ENCODE assay signal across 13 cellular contexts in genomic region chr15:93987068-93987467, GRCh38.
A peak's percentile ranks its signal among the peaks of the same experiment; 100 is the strongest.
DNase-seq lines count a peak whose midpoint lies in the region; ATAC-seq lines count a peak whose summit lies in the region.
"Had no signal": no experiment of that assay in that cellular context is flagged by ENCODE, and none has a peak within 500 bp of the region (broad histone marks: within the 10 kb centered on the region; RNA-seq: fewer than 3 reads in every experiment).

No MANE protein-coding gene starts in this region.

- H3K4me1 Mint-ChIP-seq in activated T-helper 1 cell treated with anti-CD3 and anti-CD28 coated beads, Interleukin-12 subunit alpha, Interleukin-12 subunit beta, Interleukin-2, Interleukin-4 antibody, amounts not matched to agents 30 ng/mL and 10 ng/mL and 1 ng/mL, durations not matched to agents 14 hours and 24 hours and 36 hours (ENCODE audit: low read depth): peaks cover 22% of the 10 kb centered on the region

- DNase-seq in NK-92 treated with Interleukin-12 subunit alpha and Interleukin-12 subunit beta, amount 100 ng/mL, for 24 hours (lab: John Stamatoyannopoulos, UW): peak; percentile 45
- DNase-seq in NK-92 (lab: John Stamatoyannopoulos, UW; ENCODE audit: unreplicated experiment): no peak
- peak; percentile 23 for DNase-seq in activated T-helper 1 cell treated with anti-CD3 and anti-CD28 coated beads, Interleukin-12 subunit alpha, Interleukin-12 subunit beta, Interleukin-2, Interleukin-4 antibody, amounts not matched to agents 30 ng/mL and 10 ng/mL and 1 ng/mL, durations not matched to agents 14 hours and 24 hours and 36 hours (ENCODE audit: low spot score)
- peak in 2 of 3 experiments; percentile 1 to 17 for DNase-seq in stimulated activated CD4-positive, alpha-beta T cell treated with anti-CD3 and anti-CD28 coated beads, TNF-alpha, amount 100 ng/mL, for 24 hours (ENCODE audit: low read depth in 3 of 3)
- no peak for DNase-seq in NCI-H1048 (lab: John Stamatoyannopoulos, UW)
- DNase-seq in globus pallidus (ENCODE audit: low spot score): no peak
- no peak for DNase-seq in NCI-H2196 treated with DMSO at 0.1 percent for 48 hours (lab: John Stamatoyannopoulos, UW; ENCODE audit: unreplicated experiment)
- DNase-seq: DMS53, NCI-H1105 treated with DMSO at 0.1 percent for 48 hours, NCI-H774 had no signal

- no peaks in the 10 kb centered on the region for H3K36me3 Mint-ChIP-seq in activated T-helper 1 cell treated with anti-CD3 and anti-CD28 coated beads, Interleukin-12 subunit alpha, Interleukin-12 subunit beta, Interleukin-2, Interleukin-4 antibody, amounts not matched to agents 30 ng/mL and 10 ng/mL and 1 ng/mL, durations not matched to agents 14 hours and 24 hours and 36 hours (ENCODE audit: low read depth)

- H3K4me3 Mint-ChIP-seq in activated T-helper 1 cell treated with anti-CD3 and anti-CD28 coated beads, Interleukin-12 subunit alpha, Interleukin-12 subunit beta, Interleukin-2, Interleukin-4 antibody, amounts not matched to agents 30 ng/mL and 10 ng/mL and 1 ng/mL, durations not matched to agents 14 hours and 24 hours and 36 hours: no peak overlapping the region
- H3K4me3 Mint-ChIP-seq: activated naive CD4-positive, alpha-beta T cell treated with anti-CD3 and anti-CD28 coated beads, Interleukin-2, amount 50 U/mL, for 24 hours had no signal

- peak; percentile 65 for ATAC-seq in HG02973 (IDR thresholded peaks at IDR 0.05; ENCODE audit: unreplicated experiment)
- ATAC-seq: gastroesophageal sphincter had no signal

- H3K9me3 Mint-ChIP-seq in activated T-helper 1 cell treated with anti-CD3 and anti-CD28 coated beads, Interleukin-12 subunit alpha, Interleukin-12 subunit beta, Interleukin-2, Interleukin-4 antibody, amounts not matched to agents 30 ng/mL and 10 ng/mL and 1 ng/mL, durations not matched to agents 14 hours and 24 hours and 36 hours: no peaks in the 10 kb centered on the region
- H3K9me3 Mint-ChIP-seq: activated naive CD4-positive, alpha-beta T cell treated with anti-CD3 and anti-CD28 coated beads, Interleukin-2, amount 50 U/mL, for 24 hours had no signal

- peaks cover 7% of the 10 kb centered on the region for H3K27me3 Mint-ChIP-seq in activated T-helper 1 cell treated with anti-CD3 and anti-CD28 coated beads, Interleukin-12 subunit alpha, Interleukin-12 subunit beta, Interleukin-2, Interleukin-4 antibody, amounts not matched to agents 30 ng/mL and 10 ng/mL and 1 ng/mL, durations not matched to agents 14 hours and 24 hours and 36 hours (ENCODE audit: insufficient read depth)
- H3K27me3 Mint-ChIP-seq: activated naive CD4-positive, alpha-beta T cell treated with anti-CD3 and anti-CD28 coated beads, Interleukin-2, amount 50 U/mL, for 24 hours had no signal

- no peak overlapping the region for H3K27ac Mint-ChIP-seq in activated T-helper 1 cell treated with anti-CD3 and anti-CD28 coated beads, Interleukin-12 subunit alpha, Interleukin-12 subunit beta, Interleukin-2, Interleukin-4 antibody, amounts not matched to agents 30 ng/mL and 10 ng/mL and 1 ng/mL, durations not matched to agents 14 hours and 24 hours and 36 hours
- H3K27ac Mint-ChIP-seq: activated naive CD4-positive, alpha-beta T cell treated with anti-CD3 and anti-CD28 coated beads, Interleukin-2, amount 50 U/mL, for 24 hours had no signal

- intact Hi-C loops in activated T-helper 1 cell treated with anti-CD3 and anti-CD28 coated beads, Interleukin-12 subunit alpha, Interleukin-12 subunit beta, Interleukin-2, Interleukin-4 antibody, amounts not matched to agents 30 ng/mL and 10 ng/mL and 1 ng/mL, durations not matched to agents 14 hours and 24 hours and 36 hours (cut with micrococcal nuclease): no loop called here

Comparison
In these comparisons a context has a peak if more than half of its experiments do, and no peak if none do; other contexts are left out.
1. DNase-seq: peak in NK-92 treated with Interleukin-12 subunit alpha and Interleukin-12 subunit beta, amount 100 ng/mL, for 24 hours (single experiment), activated T-helper 1 cell treated with anti-CD3 and anti-CD28 coated beads, Interleukin-12 subunit alpha, Interleukin-12 subunit beta, Interleukin-2, Interleukin-4 antibody, amounts not matched to agents 30 ng/mL and 10 ng/mL and 1 ng/mL, durations not matched to agents 14 hours and 24 hours and 36 hours (single experiment) and stimulated activated CD4-positive, alpha-beta T cell treated with anti-CD3 and anti-CD28 coated beads, TNF-alpha, amount 100 ng/mL, for 24 hours (2 of 3); none in NK-92 (single experiment), NCI-H1048 (single experiment), globus pallidus (single experiment) and NCI-H2196 treated with DMSO at 0.1 percent for 48 hours (single experiment).